Comparison of ENCODE assay signal across 26 cellular contexts in genomic region chr10:52326382-52326781, GRCh38. TPM values are rescaled to one million over a fixed set of nuclear protein-coding genes. Genes with fewer than 3 reads are reported as not detected.
"Had no signal": no experiment of that assay in that cellular context is flagged by ENCODE, and none has a peak within 500 bp of the region (broad histone marks: within the 10 kb centered on the region; RNA-seq: fewer than 3 reads in every experiment).

No MANE protein-coding gene starts in this region.

- H3K4me2 ChIP-seq: neural progenitor cell had no signal

- H3K4me3 ChIP-seq: esophagus squamous epithelium, lung, mucosa of descending colon, neural progenitor cell, ovary, psoas muscle, skin epidermis, spleen, testis, tibial artery had no signal

- H3K9me3 ChIP-seq: esophagus squamous epithelium, mucosa of descending colon, ovary, psoas muscle, spleen, testis, tibial artery had no signal

- FAIRE-seq: endometrium, frontal cortex, keratinocyte had no signal

- H3K9ac ChIP-seq: neural progenitor cell had no signal

- H2AFZ ChIP-seq: neural progenitor cell had no signal

- ATAC-seq: effector memory CD8-positive, alpha-beta T cell; left lobe of liver; mucosa of descending colon; psoas muscle; right cardiac atrium; stimulated activated memory B cell treated with anti-CD40 and anti-IgM and Interleukin-4, amounts not matched to agents 10 μg/mL and 1 μg/mL and 100 μg/mL, for 72 hours; stimulated activated naive CD8-positive, alpha-beta T cell treated with anti-CD3 and anti-CD28 coated beads, Interleukin-15, Interleukin-2, amounts not matched to agents 100 U/mL and 50 U/mL, for 24 hours had no signal

- H3K4me1 ChIP-seq: esophagus squamous epithelium, psoas muscle, spleen, testis, tibial artery had no signal

- H3K27ac ChIP-seq: esophagus squamous epithelium, neural progenitor cell, ovary, psoas muscle, skin epidermis, spleen, testis, tibial artery had no signal

- H3K36me3 ChIP-seq: esophagus squamous epithelium, neural progenitor cell, ovary, spleen, tibial artery had no signal

- DNase-seq: cortex of kidney; effector memory CD8-positive, alpha-beta T cell; erythroblast; esophagus squamous epithelium; hypothalamus; mucosa of descending colon; naive B cell; occipital lobe; ovary; posterior cingulate gyrus; psoas muscle; right cardiac atrium; spleen; stimulated activated CD4-positive, alpha-beta T cell treated with anti-CD3 and anti-CD28 coated beads, Interleukin-4, amount 100 ng/mL, for 4 hours; stimulated activated naive CD8-positive, alpha-beta T cell treated with anti-CD3 and anti-CD28 coated beads, Interleukin-15, Interleukin-2, amounts not matched to agents 100 U/mL and 50 U/mL, for 24 hours; substantia nigra; testis; tibial artery had no signal

- H3K27me3 ChIP-seq: esophagus squamous epithelium, neural progenitor cell, ovary, spleen, testis, tibial artery had no signal

RNA-seq across cellular contexts. Expression of gene DKK1, which starts 12.3 kb away (rescaled TPM):
- total RNA-seq: right cardiac atrium had no signal
